In genomic region chr10:128952856-128953255, GRCh38 we compare ENCODE assay signal across 19 cellular contexts.
DNase-seq lines count a peak whose midpoint lies in the region; ATAC-seq, FAIRE-seq and TF ChIP-seq lines count a peak whose summit lies in the region.
"Had no signal": no experiment of that assay in that cellular context is flagged by ENCODE, and none has a peak within 500 bp of the region (broad histone marks: within the 10 kb centered on the region; RNA-seq: fewer than 3 reads in every experiment).

No MANE protein-coding gene starts in this region.

- no peak overlapping the region for H2BK15ac ChIP-seq in mesendoderm (replicated peaks; ENCODE audit: low read depth)

- H3K9me2 ChIP-seq in MM.1S (replicated peaks; ENCODE audit: insufficient read depth, low read length): no peaks in the 10 kb centered on the region

- H3K27me3 ChIP-seq in HepG2 (ENCODE audit: control insufficient read depth in 1 of 2, insufficient read depth in 2 of 2, low read length in 2 of 2) (peaks cover 0 to under 1% of the 10 kb centered on the region in 2 experiments; a peak in 2 of 5 replicates), right lobe of liver (no peaks in the 10 kb centered on the region), MM.1S (replicated peaks; ENCODE audit: insufficient read depth, low read length) (no peaks in the 10 kb centered on the region), mesendoderm (ENCODE audit: insufficient read depth, low read length, poor library complexity) (no peaks in the 10 kb centered on the region)
- H3K27me3 ChIP-seq: BLaER1 had no signal

- H4K20me1 ChIP-seq in HepG2 (ENCODE audit: insufficient read depth, low read length) (no peaks in the 10 kb centered on the region), MM.1S (ENCODE audit: insufficient read depth, low read length) (no peaks in the 10 kb centered on the region)
- H4K20me1 ChIP-seq: BLaER1 had no signal

- DNase-seq in HepG2 (ENCODE audit: low spot score) (no peak), right lobe of liver (no peak), MM.1S (peak; percentile 19), mesendoderm (peak; percentile 8), NCI-H510A (lab: John Stamatoyannopoulos, UW) (no peak), amniotic stem cell (lab: John Stamatoyannopoulos, UW) (no peak)
- DNase-seq: 8988T; Caco-2; CD4-positive, CD25-positive, alpha-beta regulatory T cell; CD8-positive, alpha-beta T cell; DMS153; DND-41; H9 had no signal

- no peak overlapping the region for H3K27ac ChIP-seq in HepG2 (ENCODE audit: extremely low read length, insufficient read depth, low read length)
- H3K27ac ChIP-seq in right lobe of liver: no peak overlapping the region
- no peak overlapping the region for H3K27ac ChIP-seq in MM.1S (ENCODE audit: low read length)
- no peak overlapping the region for H3K27ac ChIP-seq in mesendoderm (ENCODE audit: low read depth, low read length)
- H3K27ac ChIP-seq: A549, BLaER1, C4-2B had no signal

- H3K79me1 ChIP-seq in mesendoderm (ENCODE audit: low read length): no peaks in the 10 kb centered on the region

- no peak overlapping the region for H3K18ac ChIP-seq in mesendoderm (ENCODE audit: low read length)

- BruUV-seq in HepG2 (replicated peaks; lab: Mats Ljungman, UMichigan): no TSS peak

- POLR2A ChIA-PET in HepG2 (lab: Yijun Ruan, JAX): no interaction called here

- H2AFZ ChIP-seq in HepG2 (ENCODE audit: low read length) (no peak overlapping the region), MM.1S (ENCODE audit: low read length) (no peak overlapping the region)

- H4K8ac ChIP-seq in mesendoderm (ENCODE audit: low read depth, low read length): no peak overlapping the region

- WGBS in HepG2 (ENCODE audit: low lambda C conversion rate): 29% methylated on average over 8 of the region's 8 CpGs
- 77% methylated on average over 8 of the region's 8 CpGs for WGBS in right lobe of liver (ENCODE audit: insufficient coverage, low coverage, low lambda C conversion rate, missing lambda C conversion rate)
- no CpG with 5 or more reads among the region's 8 CpGs for WGBS in mesendoderm (ENCODE audit: extremely low coverage, insufficient coverage, low lambda C conversion rate)

- no peak overlapping the region for H3K23ac ChIP-seq in mesendoderm (ENCODE audit: low read length)

- H3K36me3 ChIP-seq in HepG2 (replicated peaks in 1 of 2; ENCODE audit: control insufficient read depth in 1 of 2, insufficient read depth in 2 of 2, low read length in 2 of 2): no peaks in the 10 kb centered on the region
- no peaks in the 10 kb centered on the region for H3K36me3 ChIP-seq in right lobe of liver
- no peaks in the 10 kb centered on the region for H3K36me3 ChIP-seq in MM.1S (replicated peaks; ENCODE audit: insufficient read depth, low read length)
- H3K36me3 ChIP-seq in mesendoderm (ENCODE audit: control insufficient read depth, insufficient read depth, low read length): no peaks in the 10 kb centered on the region
- H3K36me3 ChIP-seq: BLaER1 had no signal

- in situ Hi-C loops in HepG2 (cut with HindIII; ENCODE audit: extremely low pct_ligation_motif_present, low pct_unique_long_range_greater_than_20kb): no loop called here

- H3K4ac ChIP-seq in mesendoderm (ENCODE audit: low read depth, low read length): no peak overlapping the region

- no peak overlapping the region for H3K9ac ChIP-seq in HepG2 (ENCODE audit: insufficient read depth, low read depth, low read length)
- H3K9ac ChIP-seq in MM.1S (ENCODE audit: low read length): no peak overlapping the region
- H3K9ac ChIP-seq in mesendoderm (ENCODE audit: low read length): no peak overlapping the region
- H3K9ac ChIP-seq: BLaER1 had no signal

- H3F3A ChIP-seq in MM.1S (ENCODE audit: insufficient read depth, low read length): no peaks in the 10 kb centered on the region

- no peak overlapping the region for H2BK120ac ChIP-seq in mesendoderm (ENCODE audit: low read depth, low read length)

- intact Hi-C loops in HepG2 (cut with micrococcal nuclease; ENCODE audit: unreplicated experiment) (no loop called here), right lobe of liver (cut with DNase I) (no loop called here)

- no peak overlapping the region for H2BK5ac ChIP-seq in mesendoderm (ENCODE audit: low read length)

- no peak overlapping the region for H4K5ac ChIP-seq in mesendoderm (ENCODE audit: low read length)

- H3K4me3 ChIP-seq in HepG2 (replicated peaks in 1 of 3; ENCODE audit: insufficient read depth in 1 of 3, low read depth in 2 of 3, low read length in 3 of 3) (no peak overlapping the region), right lobe of liver (no peak overlapping the region), MM.1S (ENCODE audit: low read length) (no peak overlapping the region), mesendoderm (ENCODE audit: low read length) (no peak overlapping the region)
- H3K4me3 ChIP-seq: A549, BLaER1 had no signal

- ATAC-seq in HepG2 (no peak), right lobe of liver (no peak)
- ATAC-seq: A549; CD8-positive, alpha-beta T cell; HCT116 had no signal

- TF ChIP-seq POLR2A in HepG2 (IDR thresholded peaks at IDR 0.05; ENCODE audit: insufficient read depth in 1 of 2, low read depth in 2 of 2, low read length in 2 of 2) (no peak), right lobe of liver (IDR thresholded peaks at IDR 0.05) (no peak)

- no peak for TF ChIP-seq RAD21 in HepG2 (CRISPR knock-in tag; IDR thresholded peaks at IDR 0.05)

- CTCF ChIA-PET in HepG2 (lab: Yijun Ruan, JAX; ENCODE audit: low intra/inter-chr PET ratio, low total read pairs): no interaction called here

- no peak for TF ChIP-seq CTCF in HepG2 (CRISPR knock-in tag; IDR thresholded peaks at IDR 0.05)
- no peak for TF ChIP-seq CTCF in right lobe of liver (IDR thresholded peaks at IDR 0.05)
- TF ChIP-seq CTCF in MM.1S (IDR thresholded peaks at IDR 0.05; ENCODE audit: low read length): peak; percentile 11; the same call in 1 of the 2 replicates

- H3K4me1 ChIP-seq in HepG2 (ENCODE audit: insufficient read depth, low read length) (no peaks in the 10 kb centered on the region), right lobe of liver (no peaks in the 10 kb centered on the region), MM.1S (ENCODE audit: low read length) (no peaks in the 10 kb centered on the region), mesendoderm (ENCODE audit: control insufficient read depth, low read depth, low read length) (no peaks in the 10 kb centered on the region)
- H3K4me1 ChIP-seq: A549, BLaER1, Caco-2 had no signal

- H2AK5ac ChIP-seq in mesendoderm (ENCODE audit: low read length): no peak overlapping the region

- H3K79me2 ChIP-seq in HepG2 (ENCODE audit: insufficient read depth, low read length) (no peaks in the 10 kb centered on the region), MM.1S (ENCODE audit: low read length) (no peaks in the 10 kb centered on the region), mesendoderm (ENCODE audit: control insufficient read depth, insufficient read depth, low read length) (no peaks in the 10 kb centered on the region)

- no peak for FAIRE-seq in HepG2 (lab: Jason Lieb, UNC)
- FAIRE-seq: A549, G401.6, GM12892 had no signal

- TF ChIP-seq EP300 in HepG2 (IDR thresholded peaks at IDR 0.05; ENCODE audit: low read depth in 2 of 2, low read length in 2 of 2) (no peak), HepG2 (CRISPR knock-in tag; IDR thresholded peaks at IDR 0.05; ENCODE audit: borderline replicate concordance) (no peak)

- no peak overlapping the region for H3K56ac ChIP-seq in mesendoderm (ENCODE audit: low read length)

- H3K4me2 ChIP-seq in HepG2 (ENCODE audit: low read depth, low read length) (no peak overlapping the region), MM.1S (ENCODE audit: low read depth, low read length) (no peak overlapping the region), mesendoderm (ENCODE audit: low read length) (no peak overlapping the region)
- H3K4me2 ChIP-seq: A549, BLaER1 had no signal

- no peaks in the 10 kb centered on the region for H3K9me3 ChIP-seq in HepG2 (ENCODE audit: low read length)
- no peaks in the 10 kb centered on the region for H3K9me3 ChIP-seq in right lobe of liver
- no peaks in the 10 kb centered on the region for H3K9me3 ChIP-seq in MM.1S (replicated peaks; ENCODE audit: insufficient read depth, low read length)
- H3K9me3 ChIP-seq: A549, BLaER1, Caco-2 had no signal

TF ChIP-seq in HepG2, 621 proteins besides CTCF, POLR2A, EP300 and RAD21:
- no peak for TF ChIP-seq HNRNPH1 (optimal IDR thresholded peaks at IDR 0.05; ENCODE audit: low read depth, low read length)
- TF ChIP-seq FLYWCH1 (CRISPR knock-in tag; IDR thresholded peaks at IDR 0.05): no peak
- TF ChIP-seq ZNF143 (CRISPR knock-in tag; IDR thresholded peaks at IDR 0.05): no peak
- peak; percentile 60 for TF ChIP-seq ZNF652 (CRISPR knock-in tag; IDR thresholded peaks at IDR 0.05; ENCODE audit: borderline replicate concordance, low read depth)
- no peak for TF ChIP-seq YEATS4 (CRISPR knock-in tag; IDR thresholded peaks at IDR 0.05; ENCODE audit: borderline replicate concordance)
- TF ChIP-seq ZBED4 (CRISPR knock-in tag; IDR thresholded peaks at IDR 0.05; ENCODE audit: borderline replicate concordance): no peak

Comparison
In these comparisons a context has a peak if more than half of its experiments do, and no peak if none do; other contexts are left out.
1. DNase-seq: peak in MM.1S (single experiment) and mesendoderm (single experiment); none in HepG2 (single experiment), right lobe of liver (0 of 3), NCI-H510A (single experiment) and amniotic stem cell (single experiment).